In genomic region chr7:94512735-94513564, GRCh38 we compare ENCODE assay signal across 20 cellular contexts. TPM values are rescaled to one million over a fixed set of nuclear protein-coding genes. Genes with fewer than 3 reads are reported as not detected.
DNase-seq lines count a peak whose midpoint lies in the region; ATAC-seq, FAIRE-seq and TF ChIP-seq lines count a peak whose summit lies in the region.
"Had no signal": no experiment of that assay in that cellular context is flagged by ENCODE, and none has a peak within 500 bp of the region (broad histone marks: within the 10 kb centered on the region; RNA-seq: fewer than 3 reads in every experiment).

No MANE protein-coding gene starts in this region.

- H3K4me3 Mint-ChIP-seq in CD4-positive, alpha-beta T cell = peak overlapping the region; percentile 81
- peak overlapping the region in 6 of 10 donors; percentile 29 to 91 (median 80) for H3K4me3 Mint-ChIP-seq in naive thymus-derived CD8-positive, alpha-beta T cell
- H3K4me3 Mint-ChIP-seq: effector memory CD8-positive, alpha-beta T cell; T-helper 1 cell treated with Interleukin-12 subunit alpha and Interleukin-12 subunit beta and Interleukin-4 antibody, amounts not matched to agents 30 μg/mL and 1 μg/mL, for 36 hours had no signal

- peaks cover 12% of the 10 kb centered on the region for H3K36me3 Mint-ChIP-seq in CD4-positive, alpha-beta T cell (ENCODE audit: low read depth)
- peaks cover 0 to 9% (median 0%) of the 10 kb centered on the region in 3 donors for H3K36me3 Mint-ChIP-seq in naive thymus-derived CD8-positive, alpha-beta T cell

- no peak for ATAC-seq in CD4-positive, alpha-beta T cell (ENCODE audit: poor library complexity)
- no peak for ATAC-seq in K562
- no peak for ATAC-seq in naive thymus-derived CD8-positive, alpha-beta T cell
- no peak for ATAC-seq in GM18511 (IDR thresholded peaks at IDR 0.05; ENCODE audit: unreplicated experiment)
- ATAC-seq: body of pancreas; effector memory CD8-positive, alpha-beta T cell; foreskin keratinocyte; Panc1 had no signal

- TF ChIP-seq POLR2A in K562 (conservative IDR thresholded peaks at IDR 0.05) = no peak

- H3K9me3 ChIP-seq in CD4-positive, alpha-beta T cell (ENCODE audit: control insufficient read depth, low read length) = no peaks in the 10 kb centered on the region
- H3K9me3 ChIP-seq in K562 (replicated peaks; ENCODE audit: control insufficient read depth, insufficient read depth, low read depth, low read length) = no peaks in the 10 kb centered on the region
- H3K9me3 ChIP-seq: body of pancreas had no signal

- DNase-seq in CD4-positive, alpha-beta T cell = no peak
- DNase-seq in NCI-H1092 (lab: John Stamatoyannopoulos, UW) = peak; percentile 15
- no peak for DNase-seq in K562 (ENCODE audit: extremely low read depth in 1 of 4, low spot score in 3 of 4)
- no peak for DNase-seq in naive thymus-derived CD8-positive, alpha-beta T cell
- DNase-seq in posterior cingulate gyrus = no peak
- DNase-seq in SKM-1 treated with dmso at 0.1 percent for 144 hours (lab: John Stamatoyannopoulos, UW; ENCODE audit: unreplicated experiment) = no peak
- DNase-seq in GM19238 (ENCODE audit: insufficient read length, low spot score) = no peak
- DNase-seq: activated CD4-positive, alpha-beta T cell treated with anti-CD3 and anti-CD28 coated beads for 48 hours; body of pancreas; effector memory CD8-positive, alpha-beta T cell; foreskin keratinocyte; GF-D8; NCI-H1930; stimulated activated naive CD4-positive, alpha-beta T cell had no signal

- no peak overlapping the region for H3K27ac ChIP-seq in CD4-positive, alpha-beta T cell (ENCODE audit: low read depth, low read length)
- H3K27ac ChIP-seq in K562 (ENCODE audit: extremely low read depth, low read depth, low read length) = no peak overlapping the region
- H3K27ac ChIP-seq: foreskin keratinocyte, HL-60 had no signal

- CTCF ChIA-PET in CD4-positive, alpha-beta T cell (lab: Charles Lee) = no interaction called here
- CTCF ChIA-PET in K562 (lab: Yijun Ruan, JAX; ENCODE audit: low intra/inter-chr PET ratio) = no interaction called here

- WGBS in K562 (ENCODE audit: insufficient coverage, low coverage, missing lambda C conversion rate) = 78% methylated on average over 11 of the region's 11 CpGs

- TF ChIP-seq CTCF in CD4-positive, alpha-beta T cell (IDR thresholded peaks at IDR 0.05) = no peak
- no peak for TF ChIP-seq CTCF in K562 (IDR thresholded peaks at IDR 0.05 in 2 of 3, conservative IDR thresholded peaks at IDR 0.05 in 1 of 3; ENCODE audit: insufficient read depth in 2 of 3, low read depth in 1 of 3, low read length in 3 of 3)

- H3K36me3 ChIP-seq in K562 (ENCODE audit: control insufficient read depth, insufficient read depth, low read length) = no peaks in the 10 kb centered on the region

- 0 out of 2 replicates have a peak overlapping the region, but pooled peaks have one; percentile 27 for H2AFZ ChIP-seq in K562 (ENCODE audit: low read depth, low read length)

- TF ChIP-seq EP300 in K562 (IDR thresholded peaks at IDR 0.05; ENCODE audit: low read length) = no peak

- intact Hi-C loops in CD4-positive, alpha-beta T cell (cut with DNase I, micrococcal nuclease) = loop anchor here (10.0 kb wide), 2 partner anchors 142 to 1388 kb away; partner anchors contain the start of gene SGCE (in 1 of the 2)
- intact Hi-C loops in K562 (cut with micrococcal nuclease) = loop anchor here (5.0 kb wide), 1 partner anchor 144 kb away; the partner anchor contains the start of gene SGCE
- intact Hi-C loops in posterior cingulate gyrus (cut with DNase I) = loop anchor here (10.0 kb wide), 2 partner anchors 392 to 692 kb away; partner anchors contain the start of gene PPP1R9A

- H3K27me3 ChIP-seq in CD4-positive, alpha-beta T cell (ENCODE audit: control insufficient read depth, insufficient read depth, low read length) = no peaks in the 10 kb centered on the region
- H3K27me3 ChIP-seq in K562 (ENCODE audit: control insufficient read depth in 2 of 2, insufficient read depth in 2 of 2, low read length in 2 of 2) = no peaks in the 10 kb centered on the region
- H3K27me3 ChIP-seq: body of pancreas, foreskin keratinocyte had no signal

- no peak overlapping the region for H3K4me3 ChIP-seq in K562
- H3K4me3 ChIP-seq: body of pancreas had no signal

- in situ Hi-C loops in K562 (cut with MboI) = no loop called here

- H3K4me1 Mint-ChIP-seq in CD4-positive, alpha-beta T cell (ENCODE audit: low read depth) = peaks cover 63% of the 10 kb centered on the region
- peaks cover 22 to 67% (median 62%) of the 10 kb centered on the region in 4 donors for H3K4me1 Mint-ChIP-seq in naive thymus-derived CD8-positive, alpha-beta T cell

- no peak overlapping the region for H3K4me2 ChIP-seq in K562 (ENCODE audit: insufficient read depth, low read length)

- FAIRE-seq in K562 (lab: Jason Lieb, UNC) = no peak
- FAIRE-seq: H54 had no signal

- no peak for TF ChIP-seq RAD21 in K562 (CRISPR knock-in tag; conservative IDR thresholded peaks at IDR 0.05 in 1 of 2, IDR thresholded peaks at IDR 0.05 in 1 of 2)

- no peaks in the 10 kb centered on the region for H4K20me1 ChIP-seq in K562 (replicated peaks; ENCODE audit: control insufficient read depth, insufficient read depth, low read length)

- no peak overlapping the region for H3K9ac ChIP-seq in K562 (ENCODE audit: insufficient read depth in 1 of 2, low read depth in 2 of 2, low read length in 2 of 2)

- H3K4me1 ChIP-seq in K562 (replicated peaks in 1 of 2; ENCODE audit: control insufficient read depth in 2 of 2, insufficient read depth in 2 of 2, low read length in 2 of 2) = peaks cover 12 to 16% of the 10 kb centered on the region in 2 experiments; a peak in 4 of 5 replicates

- no peaks in the 10 kb centered on the region for H3K27me3 Mint-ChIP-seq in CD4-positive, alpha-beta T cell
- H3K27me3 Mint-ChIP-seq in naive thymus-derived CD8-positive, alpha-beta T cell = no peaks in the 10 kb centered on the region
- H3K27me3 Mint-ChIP-seq: effector memory CD8-positive, alpha-beta T cell had no signal

- no TSS peak for BruUV-seq in K562 (replicated peaks; lab: Mats Ljungman, UMichigan)

- POLR2A ChIA-PET in CD4-positive, alpha-beta T cell (lab: Charles Lee) = interaction anchor here (0.5 kb wide), 1 partner anchor 20 kb away, joined by 3 read pairs; no protein-coding TSS in a partner anchor
- POLR2A ChIA-PET in K562 (lab: Yijun Ruan, JAX) = interaction anchor here (0.8 to 1.0 kb wide), 2 partner anchors 23 to 94 kb away, joined by 3 read pairs; no protein-coding TSS in a partner anchor
- POLR2A ChIA-PET in naive thymus-derived CD8-positive, alpha-beta T cell (lab: Charles Lee) = no interaction called here

- no peaks in the 10 kb centered on the region for H3K9me1 ChIP-seq in K562 (ENCODE audit: control insufficient read depth, insufficient read depth, low read length)

- H3K9me3 Mint-ChIP-seq in CD4-positive, alpha-beta T cell = no peaks in the 10 kb centered on the region
- peaks cover 0 to 2% (median 0%) of the 10 kb centered on the region in 9 donors for H3K9me3 Mint-ChIP-seq in naive thymus-derived CD8-positive, alpha-beta T cell
- H3K9me3 Mint-ChIP-seq: activated T-helper 1 cell treated with anti-CD3 and anti-CD28 coated beads, Interleukin-12 subunit alpha, Interleukin-12 subunit beta, Interleukin-2, Interleukin-4 antibody, amounts not matched to agents 30 ng/mL and 10 ng/mL and 1 ng/mL, durations not matched to agents 14 hours and 24 hours and 36 hours; effector memory CD8-positive, alpha-beta T cell; T-helper 1 cell treated with Interleukin-12 subunit alpha and Interleukin-12 subunit beta and Interleukin-4 antibody, amounts not matched to agents 30 μg/mL and 1 μg/mL, for 36 hours had no signal

- H3K27ac Mint-ChIP-seq in CD4-positive, alpha-beta T cell = peak overlapping the region; percentile 61
- H3K27ac Mint-ChIP-seq in naive thymus-derived CD8-positive, alpha-beta T cell = peak overlapping the region in 5 of 10 donors; percentile 5 to 65 (median 33)
- H3K27ac Mint-ChIP-seq: activated T-helper 1 cell treated with anti-CD3 and anti-CD28 coated beads, Interleukin-12 subunit alpha, Interleukin-12 subunit beta, Interleukin-2, Interleukin-4 antibody, amounts not matched to agents 30 ng/mL and 10 ng/mL and 1 ng/mL, durations not matched to agents 14 hours and 24 hours and 36 hours; T-helper 1 cell treated with Interleukin-12 subunit alpha and Interleukin-12 subunit beta and Interleukin-4 antibody, amounts not matched to agents 30 μg/mL and 1 μg/mL, for 36 hours had no signal

- H3K79me2 ChIP-seq in K562 (ENCODE audit: control insufficient read depth, insufficient read depth, low read length) = peaks cover 17% of the 10 kb centered on the region; the same call in 2 of the 3 replicates

TF ChIP-seq in K562, 482 proteins besides CTCF, POLR2A, EP300 and RAD21 (continues in another document):
- no peak for TF ChIP-seq SETDB1 (IDR thresholded peaks at IDR 0.05; ENCODE audit: low read length)

RNA-seq across cellular contexts. Expression of gene CASD1, which starts 3.3 kb away (rescaled TPM):
- total RNA-seq in CD4-positive, alpha-beta T cell = 10 to 100 TPM; 16.5 to 21.9 TPM
- 10.3 and 20.8 TPM in 2 replicates for total RNA-seq in K562 (2011; cell fraction: chromatin; rRNA removed; ENCODE audit: low replicate concordance)
- 6.3 and 10.0 TPM in 2 replicates for total RNA-seq in K562 (2011; cell fraction: nucleolus; rRNA removed)
- 7.9 and 12.4 TPM in 2 replicates for total RNA-seq in K562 (2011; cell fraction: nucleoplasm; rRNA removed)
- total RNA-seq in K562 (2014; rRNA removed) (2.4 and 2.7 TPM in 2 replicates), K562 (2014; rRNA removed; fragmentation: Illumina TruSeq; extraction: Trizol) (5.7 and 6.5 TPM in 2 replicates), K562 (2015; rRNA removed; fragmentation: Illumina TruSeq; extraction: Trizol) (5.5 and 8.2 TPM in 2 replicates), K562 (2021) (3.4 and 5.0 TPM in 2 replicates)
- polyA plus RNA-seq in K562 (2011; rRNA removed) (5.4 and 7.5 TPM in 2 replicates), K562 (2014; fragmentation: Illumina TruSeq; extraction: Trizol) (3.9 and 4.8 TPM in 2 replicates), K562 (2014; fragmentation: Nextera tagmentation; extraction: Ambion mirVana) (1 to 10 TPM; 1.2 to 2.8 TPM), K562 (2014; rRNA removed) (2.9 and 3.8 TPM in 2 replicates)
- 0.57 and 1.8 TPM in 2 replicates for polyA plus RNA-seq in K562 (2011; cell fraction: cytosol; rRNA removed)
- polyA plus RNA-seq in K562 (2011; cell fraction: nucleus; rRNA removed) = 9.8 and 13.4 TPM in 2 replicates
- polyA plus RNA-seq in K562 (2012) = 2.6 and 4.2 TPM in 2 replicates
- polyA minus RNA-seq in K562 (2011; rRNA and poly(A)+ RNA removed) = 4.4 and 7.8 TPM in 2 replicates
- polyA minus RNA-seq in K562 (2011; cell fraction: cytosol; rRNA and poly(A)+ RNA removed) = 3.1 and 7.1 TPM in 2 replicates
- 8.5 and 9.3 TPM in 2 replicates for polyA minus RNA-seq in K562 (2011; cell fraction: nucleus; rRNA and poly(A)+ RNA removed)
- 10 to 100 TPM; 33.8 to 36.0 TPM for total RNA-seq in naive thymus-derived CD8-positive, alpha-beta T cell
- polyA plus RNA-seq in naive thymus-derived CD8-positive, alpha-beta T cell = 10 to 100 TPM in 2 of 3 donors, 1 to 10 TPM in 1; 10.0 to 11.3 (median 10.0) TPM
